ENCODE assay signal across 12 cellular contexts in genomic region chr11:1546077-1546535, GRCh38. TPM values are rescaled to one million over a fixed set of nuclear protein-coding genes. Genes with fewer than 3 reads are reported as not detected.
DNase-seq lines count a peak whose midpoint lies in the region; ATAC-seq, FAIRE-seq and TF ChIP-seq lines count a peak whose summit lies in the region.
"Had no signal": no experiment of that assay in that cellular context is flagged by ENCODE, and none has a peak within 500 bp of the region (broad histone marks: within the 10 kb centered on the region; RNA-seq: fewer than 3 reads in every experiment).

No MANE protein-coding gene starts in this region.

- peaks cover 21 to 39% (median 33%) of the 10 kb centered on the region in 10 experiments for H3K4me1 ChIP-seq in BLaER1 treated with 17β-estradiol and CSF1 and Interleukin-3, amounts not matched to agents 10 nM and 100 nM
- no peaks in the 10 kb centered on the region for H3K4me1 ChIP-seq in HUES64 (ENCODE audit: insufficient read depth, low read length)

- peaks cover 0 to 48% (median 16%) of the 10 kb centered on the region in 11 experiments; a peak in 12 of 22 replicates for H4K20me1 ChIP-seq in BLaER1 treated with 17β-estradiol and CSF1 and Interleukin-3, amounts not matched to agents 10 nM and 100 nM

- ATAC-seq in WTC11 (peak; percentile 65), HG02759 (IDR thresholded peaks at IDR 0.05; ENCODE audit: unreplicated experiment) (no peak)

- CTCF ChIA-PET in WTC11 (lab: Charles Lee) = interaction anchor here (0.6 to 9.7 kb wide), 56 partner anchors 8 to 648 kb away, joined by 3 to 457 read pairs (median 5); partner anchors contain the start of genes BRSK2, DUSP8, KRTAP5-2 and KRTAP5-3

- H3K27me3 ChIP-seq in BLaER1 treated with 17β-estradiol and CSF1 and Interleukin-3, amounts not matched to agents 10 nM and 100 nM = peaks cover 41 to 72% (median 59%) of the 10 kb centered on the region in 11 experiments
- peaks cover 74% of the 10 kb centered on the region for H3K27me3 ChIP-seq in HUES64 (ENCODE audit: insufficient read depth, low read length)

- no peaks in the 10 kb centered on the region for H3K36me3 ChIP-seq in BLaER1 treated with 17β-estradiol and CSF1 and Interleukin-3, amounts not matched to agents 10 nM and 100 nM
- H3K36me3 ChIP-seq in HUES64 (ENCODE audit: insufficient read depth, low read length) = no peaks in the 10 kb centered on the region

- no peak for FAIRE-seq in RCC 7860 (lab: Jason Lieb, UNC)
- FAIRE-seq: endometrium had no signal

- H3K36me3 Mint-ChIP-seq in WTC11 (no peaks in the 10 kb centered on the region), mesothelial cell of epicardium (no peaks in the 10 kb centered on the region)

- no peaks in the 10 kb centered on the region for H3K9me3 ChIP-seq in BLaER1 treated with 17β-estradiol and CSF1 and Interleukin-3, amounts not matched to agents 10 nM and 100 nM (replicated peaks in 1 of 11)
- no peaks in the 10 kb centered on the region for H3K9me3 ChIP-seq in HUES64 (ENCODE audit: insufficient read depth, low read depth, low read length)

- H3K4me3 ChIP-seq in BLaER1 treated with 17β-estradiol and CSF1 and Interleukin-3, amounts not matched to agents 10 nM and 100 nM = no peak overlapping the region
- peak overlapping the region; percentile 51; the same call in 1 of the 2 replicates for H3K4me3 ChIP-seq in HUES64 (ENCODE audit: low read length)

- H3K9ac ChIP-seq in BLaER1 treated with 17β-estradiol and CSF1 and Interleukin-3, amounts not matched to agents 10 nM and 100 nM = no peak overlapping the region
- H3K9ac ChIP-seq in HUES64 (ENCODE audit: low read depth, low read length) = no peak overlapping the region

- TF ChIP-seq CTCF in WTC11 (IDR thresholded peaks at IDR 0.05) (no peak), mesothelial cell of epicardium (IDR thresholded peaks at IDR 0.05; ENCODE audit: unreplicated experiment) (no peak)

- H3K27ac Mint-ChIP-seq in WTC11 = no peak overlapping the region
- H3K27ac Mint-ChIP-seq in mesothelial cell of epicardium = no peak overlapping the region

- peak overlapping the region in 10 of 11 experiments; percentile 66 to 88 (median 81); a peak in 15 of 22 replicates for H3K4me2 ChIP-seq in BLaER1 treated with 17β-estradiol and CSF1 and Interleukin-3, amounts not matched to agents 10 nM and 100 nM

- DNase-seq in WTC11 (ENCODE audit: low spot score) (peak; percentile 76), mesothelial cell of epicardium (ENCODE audit: low spot score in 2 of 2, unreplicated experiment in 2 of 2) (no peak), RCC 7860 (ENCODE audit: low spot score) (no peak), NCI-H524 (lab: John Stamatoyannopoulos, UW) (no peak), epidermal melanocyte (ENCODE audit: insufficient read length, low spot score) (no peak)

- H3K4me3 Mint-ChIP-seq in WTC11 (peak overlapping the region; percentile 53), mesothelial cell of epicardium (peak overlapping the region; percentile 40)

- H3K27me3 Mint-ChIP-seq in WTC11 (ENCODE audit: low read depth) (peaks cover 59% of the 10 kb centered on the region), mesothelial cell of epicardium (ENCODE audit: low read depth) (peaks cover 75% of the 10 kb centered on the region)

- H3K9me3 Mint-ChIP-seq in WTC11 (no peaks in the 10 kb centered on the region), mesothelial cell of epicardium (no peaks in the 10 kb centered on the region)

- WGBS in HUES64 = 38% methylated on average over 18 of the region's 18 CpGs

- POLR2A ChIA-PET in WTC11 (lab: Charles Lee) = interaction anchor here (0.5 to 4.8 kb wide), 5 partner anchors 10 to 49 kb away, joined by 3 to 24 read pairs (median 4); no protein-coding TSS in a partner anchor

- peaks cover 4% of the 10 kb centered on the region; the same call in 1 of the 2 replicates for H3K4me1 Mint-ChIP-seq in WTC11
- peaks cover 3% of the 10 kb centered on the region for H3K4me1 Mint-ChIP-seq in mesothelial cell of epicardium

- no peak overlapping the region for H3K27ac ChIP-seq in BLaER1 treated with 17β-estradiol and CSF1 and Interleukin-3, amounts not matched to agents 10 nM and 100 nM
- H3K27ac ChIP-seq in HUES64 (ENCODE audit: low read depth, low read length) = no peak overlapping the region

TF ChIP-seq in WTC11, 78 proteins besides CTCF, POLR2A, EP300 and RAD21:
- TF ChIP-seq ZBTB43 (CRISPR knock-in tag; IDR thresholded peaks at IDR 0.05) (no peak), NR1H2 (CRISPR knock-in tag; IDR thresholded peaks at IDR 0.05) (no peak), ZNF423 (CRISPR knock-in tag; IDR thresholded peaks at IDR 0.05) (peak; percentile 26; the same call in 1 of the 2 replicates), ZNF317 (CRISPR knock-in tag; IDR thresholded peaks at IDR 0.05; ENCODE audit: borderline replicate concordance, low read depth) (no peak), NFYB (CRISPR knock-in tag; conservative IDR thresholded peaks at IDR 0.05; ENCODE audit: low read depth) (no peak), ZBTB21 (CRISPR knock-in tag; IDR thresholded peaks at IDR 0.05; ENCODE audit: borderline replicate concordance) (0 out of 2 replicates have a peak, but pooled peaks have one; percentile 3), GABPB1 (CRISPR knock-in tag; IDR thresholded peaks at IDR 0.05) (no peak), ZNF512 (CRISPR knock-in tag; IDR thresholded peaks at IDR 0.05; ENCODE audit: borderline replicate concordance) (no peak)

RNA-seq across cellular contexts. Expression of gene DUSP8, which starts 26.0 kb away (rescaled TPM):
- polyA plus RNA-seq in HUES64 (2013, experiment 1 of 2) = 1.2 TPM
- 1.8 TPM for polyA plus RNA-seq in HUES64 (2013, experiment 2 of 2)
- total RNA-seq in WTC11 (2021) (1.7 to 2.5 TPM (median 2.4 TPM) in 3 replicates), mesothelial cell of epicardium (7.8 to 9.1 TPM (median 8.9 TPM) in 3 replicates)

RNA-seq across cellular contexts. Expression of gene KRTAP5-1, which starts 39.0 kb away (rescaled TPM):
- not detected for polyA plus RNA-seq in HUES64 (2013, experiment 1 of 2)
- polyA plus RNA-seq in HUES64 (2013, experiment 2 of 2) = not detected
- not detected in 3 replicates for total RNA-seq in WTC11 (2021)
- total RNA-seq in mesothelial cell of epicardium = not detected in 3 replicates
- total RNA-seq: aorta, mammary epithelial cell had no signal
- polyA plus RNA-seq: aorta, BJ, mammary epithelial cell had no signal

RNA-seq across cellular contexts. Expression of gene KRTAP5-2, which starts 52.0 kb away (rescaled TPM):
- not detected for polyA plus RNA-seq in HUES64 (2013, experiment 1 of 2)
- not detected for polyA plus RNA-seq in HUES64 (2013, experiment 2 of 2)
- total RNA-seq in WTC11 (2021) = not detected in 3 replicates
- total RNA-seq in mesothelial cell of epicardium = not detected in 3 replicates
- total RNA-seq: aorta, mammary epithelial cell had no signal
- polyA plus RNA-seq: aorta, BJ, mammary epithelial cell had no signal

RNA-seq across cellular contexts. Expression of gene MOB2, which starts 59.5 kb away (rescaled TPM):
- 10.5 TPM for polyA plus RNA-seq in HUES64 (2013, experiment 1 of 2)
- 11.0 TPM for polyA plus RNA-seq in HUES64 (2013, experiment 2 of 2)
- total RNA-seq in WTC11 (2021) (17.7 to 23.4 TPM (median 21.7 TPM) in 3 replicates), mesothelial cell of epicardium (27.6 to 31.3 TPM (median 28.1 TPM) in 3 replicates)
